19 cellular contexts compared by ENCODE assay signal in genomic region chr6:122043421-122043820, GRCh38.
A peak's percentile ranks its signal among the peaks of the same experiment; 100 is the strongest.
DNase-seq lines count a peak whose midpoint lies in the region; ATAC-seq and TF ChIP-seq lines count a peak whose summit lies in the region.
"Had no signal": no experiment of that assay in that cellular context is flagged by ENCODE, and none has a peak within 500 bp of the region (broad histone marks: within the 10 kb centered on the region; RNA-seq: fewer than 3 reads in every experiment).

No MANE protein-coding gene starts in this region.

- H4K8ac ChIP-seq in mesenchymal stem cell (ENCODE audit: low read length) (no peak overlapping the region), trophoblast cell (ENCODE audit: low read depth, low read length) (no peak overlapping the region)

- H3K27ac ChIP-seq in heart right ventricle = peak overlapping the region in 9 of 10 donors; percentile 0 to 67 (median 45)
- H3K27ac ChIP-seq in right atrium auricular region = peak overlapping the region in 1 of 2 donors; percentile 38
- H3K27ac ChIP-seq in mesenchymal stem cell (ENCODE audit: low read length, poor library complexity, severe bottlenecking) = no peak overlapping the region
- peak overlapping the region; percentile 31 to 70 for H3K27ac ChIP-seq in uterus
- no peak overlapping the region for H3K27ac ChIP-seq in trophoblast cell (ENCODE audit: low read depth, low read length)
- H3K27ac ChIP-seq: upper lobe of right lung had no signal

- H2BK120ac ChIP-seq in mesenchymal stem cell (ENCODE audit: low read depth, low read length) (no peak overlapping the region), trophoblast cell (ENCODE audit: insufficient read depth, low read length, poor library complexity) (no peak overlapping the region)

- H3K4me3 ChIP-seq in heart right ventricle = peak overlapping the region in 3 of 10 donors; percentile 2 to 12 (median 6)
- no peak overlapping the region for H3K4me3 ChIP-seq in right atrium auricular region
- H3K4me3 ChIP-seq in mesenchymal stem cell (ENCODE audit: insufficient read depth in 1 of 2, low read depth in 1 of 2, low read length in 2 of 2) = peak overlapping the region in 1 of 2 experiments; percentile 25
- no peak overlapping the region for H3K4me3 ChIP-seq in uterus
- H3K4me3 ChIP-seq in trophoblast cell (ENCODE audit: low read depth, low read length) = no peak overlapping the region
- H3K4me3 ChIP-seq: upper lobe of right lung had no signal

- H2BK12ac ChIP-seq in mesenchymal stem cell (ENCODE audit: low read length in 2 of 2) = no peak overlapping the region
- H2BK12ac ChIP-seq in trophoblast cell (ENCODE audit: low read length) = no peak overlapping the region

- H3K9ac ChIP-seq in mesenchymal stem cell (ENCODE audit: low read length) (peak overlapping the region; percentile 76), trophoblast cell (ENCODE audit: low read length) (no peak overlapping the region)

- H3K9me3 ChIP-seq in heart right ventricle (peaks cover 0 to 6% (median 0%) of the 10 kb centered on the region in 11 donors), right atrium auricular region (no peaks in the 10 kb centered on the region), mesenchymal stem cell (ENCODE audit: control insufficient read depth, low read length) (peaks cover 3% of the 10 kb centered on the region), uterus (no peaks in the 10 kb centered on the region), trophoblast cell (ENCODE audit: insufficient read depth, low read depth, low read length) (no peaks in the 10 kb centered on the region)
- H3K9me3 ChIP-seq: upper lobe of right lung had no signal

- no peak overlapping the region for H2AK5ac ChIP-seq in mesenchymal stem cell (ENCODE audit: low read length, severe bottlenecking)
- H2AK5ac ChIP-seq in trophoblast cell (ENCODE audit: low read length) = no peak overlapping the region

- no peak for TF ChIP-seq POLR2A in uterus (IDR thresholded peaks at IDR 0.05)

- H4K91ac ChIP-seq in mesenchymal stem cell (ENCODE audit: low read length) (no peak overlapping the region), trophoblast cell (ENCODE audit: low read depth, low read length) (no peak overlapping the region)

- H3K79me1 ChIP-seq in mesenchymal stem cell (replicated peaks; ENCODE audit: low read length, poor library complexity, severe bottlenecking) (no peaks in the 10 kb centered on the region), trophoblast cell (ENCODE audit: low read length) (no peaks in the 10 kb centered on the region)

- H3K14ac ChIP-seq in mesenchymal stem cell (ENCODE audit: low read length in 2 of 2) (no peak overlapping the region), trophoblast cell (ENCODE audit: low read length) (no peak overlapping the region)

- H3K4me2 ChIP-seq in mesenchymal stem cell (ENCODE audit: low read length, poor library complexity, severe bottlenecking) (no peak overlapping the region), trophoblast cell (ENCODE audit: low read length) (no peak overlapping the region)

- WGBS in heart right ventricle, 2 donors = 31 to 35% methylated on average over 3 of the region's 3 CpGs
- 33% methylated on average over 1 of the region's 3 CpGs for WGBS in mesenchymal stem cell
- WGBS in trophoblast cell (ENCODE audit: extremely low coverage, insufficient coverage, insufficient read length) = no CpG with 5 or more reads among the region's 3 CpGs

- TF ChIP-seq CTCF in heart right ventricle (IDR thresholded peaks at IDR 0.05) = no peak
- TF ChIP-seq CTCF in right atrium auricular region (IDR thresholded peaks at IDR 0.05) = no peak
- TF ChIP-seq CTCF in uterus (IDR thresholded peaks at IDR 0.05) = no peak

- H3K23ac ChIP-seq in mesenchymal stem cell (ENCODE audit: low read length in 2 of 2) = no peak overlapping the region
- H3K23ac ChIP-seq in trophoblast cell (ENCODE audit: low read length) = no peak overlapping the region

- no peak overlapping the region for H4K12ac ChIP-seq in trophoblast cell (ENCODE audit: low read depth, low read length)

- no peaks in the 10 kb centered on the region for H3K36me3 ChIP-seq in heart right ventricle
- no peaks in the 10 kb centered on the region for H3K36me3 ChIP-seq in right atrium auricular region
- no peaks in the 10 kb centered on the region for H3K36me3 ChIP-seq in mesenchymal stem cell (ENCODE audit: control insufficient read depth in 1 of 2, insufficient read depth in 2 of 2, low read depth in 1 of 2, low read length in 2 of 2)
- no peaks in the 10 kb centered on the region for H3K36me3 ChIP-seq in uterus
- no peaks in the 10 kb centered on the region for H3K36me3 ChIP-seq in trophoblast cell (ENCODE audit: control insufficient read depth in 1 of 2, insufficient read depth in 2 of 2, low read length in 2 of 2)
- H3K36me3 ChIP-seq: upper lobe of right lung had no signal

- peak in 3 of 8 donors; percentile 46 to 65 (median 58) for ATAC-seq in heart right ventricle
- ATAC-seq: upper lobe of right lung had no signal

- H3K79me2 ChIP-seq in trophoblast cell (ENCODE audit: control insufficient read depth, insufficient read depth, low read length, poor library complexity) = no peaks in the 10 kb centered on the region

- H3K4me1 ChIP-seq in heart right ventricle (peaks cover 0 to 15% (median 11%) of the 10 kb centered on the region in 9 donors), right atrium auricular region (no peaks in the 10 kb centered on the region), mesenchymal stem cell (ENCODE audit: control insufficient read depth, insufficient read depth, low read depth, low read length) (no peaks in the 10 kb centered on the region), uterus (peaks cover 0 to 5% of the 10 kb centered on the region in 2 donors), trophoblast cell (ENCODE audit: control insufficient read depth in 1 of 2, insufficient read depth in 2 of 2, low read length in 2 of 2) (no peaks in the 10 kb centered on the region)
- H3K4me1 ChIP-seq: upper lobe of right lung had no signal

- intact Hi-C loops in heart right ventricle (cut with DNase I) (loop anchor here in 2 of 10 donors (10.0 kb wide), 2 partner anchors 131 to 141 kb away; no protein-coding TSS in a partner anchor), uterus (cut with DNase I; ENCODE audit: low total_unique reads) (no loop called here)

- H2BK15ac ChIP-seq in mesenchymal stem cell (ENCODE audit: low read depth, poor library complexity, severe bottlenecking) = no peak overlapping the region

- H3K18ac ChIP-seq in mesenchymal stem cell (ENCODE audit: low read depth in 1 of 2, low read length in 2 of 2) (peak overlapping the region in 1 of 2 experiments; percentile 69), trophoblast cell (ENCODE audit: low read length) (no peak overlapping the region)

- H3K4ac ChIP-seq in mesenchymal stem cell (ENCODE audit: low read depth in 1 of 2, low read length in 2 of 2) (no peak overlapping the region), trophoblast cell (ENCODE audit: low read depth, low read length) (no peak overlapping the region)

- H2AFZ ChIP-seq in mesenchymal stem cell (ENCODE audit: low read depth, low read length) (no peak overlapping the region), trophoblast cell (ENCODE audit: insufficient read depth, low read length, poor library complexity) (no peak overlapping the region)

- no peak overlapping the region for H2BK5ac ChIP-seq in mesenchymal stem cell (ENCODE audit: low read depth, low read length, poor library complexity, severe bottlenecking)
- H2BK5ac ChIP-seq in trophoblast cell (ENCODE audit: low read depth, low read length, poor library complexity) = no peak overlapping the region

- H3K27me3 ChIP-seq in heart right ventricle (no peaks in the 10 kb centered on the region), right atrium auricular region (no peaks in the 10 kb centered on the region), mesenchymal stem cell (ENCODE audit: control insufficient read depth in 1 of 2, insufficient read depth in 1 of 2, low read length in 2 of 2) (no peaks in the 10 kb centered on the region), uterus (no peaks in the 10 kb centered on the region), trophoblast cell (ENCODE audit: insufficient read depth, low read length) (no peaks in the 10 kb centered on the region)
- H3K27me3 ChIP-seq: upper lobe of right lung had no signal

- DNase-seq in heart right ventricle = no peak
- no peak for DNase-seq in right atrium auricular region (ENCODE audit: low spot score)
- peak; percentile 14 for DNase-seq in astrocyte of the hippocampus (ENCODE audit: low read depth, low spot score)
- DNase-seq in mesenchymal stem cell = peak; percentile 18
- no peak for DNase-seq in uterus
- DNase-seq in NCI-H1436 treated with DMSO at 0.1 percent for 48 hours (lab: John Stamatoyannopoulos, UW) = no peak
- no peak for DNase-seq in trophoblast cell
- no peak for DNase-seq in NCI-H146 treated with DMSO at 0.1 percent for 48 hours (lab: John Stamatoyannopoulos, UW; ENCODE audit: unreplicated experiment)
- DNase-seq: activated CD4-positive, alpha-beta memory T cell treated with anti-CD3 and anti-CD28 coated beads, Interleukin-2, amount 10 ng/mL, durations not matched to agents 7 days and 5 days; activated CD4-positive, CD25-positive, alpha-beta regulatory T cell treated with anti-CD3 and anti-CD28 coated beads, Interleukin-2, amount 50 U/mL, for 72 hours; central memory CD4-positive, alpha-beta T cell; GOT3; hypothalamus; KG1; MM.1S; NCI-H1417 treated with DMSO at 0.1 percent for 48 hours; NCI-H510A; T-helper 1 cell; upper lobe of right lung had no signal

Comparison
In these comparisons a context has a peak if more than half of its experiments do, and no peak if none do; other contexts are left out.
1. DNase-seq: peak in astrocyte of the hippocampus (single experiment) and mesenchymal stem cell (single experiment); none in heart right ventricle (0 of 2), right atrium auricular region (single experiment), uterus (0 of 2), NCI-H1436 treated with DMSO at 0.1 percent for 48 hours (single experiment), trophoblast cell (0 of 2) and NCI-H146 treated with DMSO at 0.1 percent for 48 hours (single experiment).
2. H3K27ac ChIP-seq: peak in heart right ventricle (9 of 10) and uterus (2 of 2); none in mesenchymal stem cell (single experiment) and trophoblast cell (single experiment).